Comparison of ENCODE assay signal across 24 cellular contexts in genomic region chr11:112057170-112057569, GRCh38. TPM values are rescaled to one million over a fixed set of nuclear protein-coding genes. Genes with fewer than 3 reads are reported as not detected.
DNase-seq lines count a peak whose midpoint lies in the region; ATAC-seq and TF ChIP-seq lines count a peak whose summit lies in the region.
"Had no signal": no experiment of that assay in that cellular context is flagged by ENCODE, and none has a peak within 500 bp of the region (broad histone marks: within the 10 kb centered on the region; RNA-seq: fewer than 3 reads in every experiment).

No MANE protein-coding gene starts in this region.

- H3K27me3 Mint-ChIP-seq in natural killer cell treated with Interleukin-12 subunit alpha and Interleukin-12 subunit beta and Interleukin-15 and Interleukin-18, amount 100 ng/mL, for 72 hours = no peaks in the 10 kb centered on the region
- no peaks in the 10 kb centered on the region for H3K27me3 Mint-ChIP-seq in natural killer cell (ENCODE audit: low read depth in 2 of 2)
- no peaks in the 10 kb centered on the region for H3K27me3 Mint-ChIP-seq in T-helper 2 cell treated with Interferon-gamma antibody and Interleukin-4, amounts not matched to agents 5 μg/mL and 100 μg/mL, for 36 hours (ENCODE audit: low read depth)
- H3K27me3 Mint-ChIP-seq in stimulated activated naive CD8-positive, alpha-beta T cell treated with anti-CD3 and anti-CD28 coated beads, Interleukin-15, amount 100 ng/mL, for 72 hours = no peaks in the 10 kb centered on the region
- H3K27me3 Mint-ChIP-seq: CD8-positive, alpha-beta memory T cell had no signal

- H3K27ac ChIP-seq in stomach = no peak overlapping the region
- H3K27ac ChIP-seq: breast epithelium, coronary artery, esophagus squamous epithelium, KMS-11, lower lobe of right lung, neutrophil, skin epidermis, tibial nerve had no signal

- TF ChIP-seq EP300 in stomach (IDR thresholded peaks at IDR 0.05) = no peak

- no peak for TF ChIP-seq POLR2A in stomach (IDR thresholded peaks at IDR 0.05)

- DNase-seq in natural killer cell treated with Interleukin-12 subunit alpha and Interleukin-12 subunit beta and Interleukin-15 and Interleukin-18, amount 100 ng/mL, for 72 hours (ENCODE audit: low spot score) = no peak
- DNase-seq in natural killer cell (no peak), astrocyte of the hippocampus (ENCODE audit: low read depth, low spot score) (peak; percentile 20), stomach (no peak), HT-29 (ENCODE audit: low spot score) (no peak)
- peak; percentile 29 for DNase-seq in T-helper 2 cell treated with Interferon-gamma antibody and Interleukin-4, amounts not matched to agents 5 μg/mL and 100 μg/mL, for 36 hours (ENCODE audit: low spot score)
- DNase-seq in stimulated activated naive CD8-positive, alpha-beta T cell treated with anti-CD3 and anti-CD28 coated beads, Interleukin-15, amount 100 ng/mL, for 72 hours = no peak
- DNase-seq: CD8-positive, alpha-beta memory T cell; DMS53; endodermal cell; esophagus squamous epithelium; GDM1; lower lobe of right lung; NCI-H187; NCI-H748 treated with DMSO at 0.1 percent for 48 hours; Right ventricle myocardium superior; stimulated activated CD4-positive, alpha-beta T cell treated with anti-CD3 and anti-CD28 coated beads, Interleukin-2, amount 100 ng/mL, for 24 hours; stimulated activated naive CD4-positive, alpha-beta T cell treated with Interleukin-2 at 50 U/mL for 16 hours had no signal

- H3K4me3 ChIP-seq in stomach = no peak overlapping the region
- H3K4me3 ChIP-seq: breast epithelium, coronary artery, esophagus squamous epithelium, lower lobe of right lung, skin epidermis, tibial nerve had no signal

- no peaks in the 10 kb centered on the region for H3K9me3 Mint-ChIP-seq in natural killer cell treated with Interleukin-12 subunit alpha and Interleukin-12 subunit beta and Interleukin-15 and Interleukin-18, amount 100 ng/mL, for 72 hours
- H3K9me3 Mint-ChIP-seq in natural killer cell = no peaks in the 10 kb centered on the region
- H3K9me3 Mint-ChIP-seq in T-helper 2 cell treated with Interferon-gamma antibody and Interleukin-4, amounts not matched to agents 5 μg/mL and 100 μg/mL, for 36 hours = no peaks in the 10 kb centered on the region
- no peaks in the 10 kb centered on the region for H3K9me3 Mint-ChIP-seq in stimulated activated naive CD8-positive, alpha-beta T cell treated with anti-CD3 and anti-CD28 coated beads, Interleukin-15, amount 100 ng/mL, for 72 hours
- H3K9me3 Mint-ChIP-seq: CD8-positive, alpha-beta memory T cell; endodermal cell had no signal

- H3K4me1 ChIP-seq in stomach = no peaks in the 10 kb centered on the region
- H3K4me1 ChIP-seq: breast epithelium, esophagus squamous epithelium, lower lobe of right lung, tibial nerve had no signal

- TF ChIP-seq CTCF in natural killer cell (IDR thresholded peaks at IDR 0.05) (no peak), stomach (IDR thresholded peaks at IDR 0.05) (no peak)

- H3K27me3 ChIP-seq in stomach = no peaks in the 10 kb centered on the region
- H3K27me3 ChIP-seq: breast epithelium, esophagus squamous epithelium, neutrophil, tibial nerve had no signal

- H3K4me1 Mint-ChIP-seq in natural killer cell treated with Interleukin-12 subunit alpha and Interleukin-12 subunit beta and Interleukin-15 and Interleukin-18, amount 100 ng/mL, for 72 hours (ENCODE audit: low read depth in 2 of 2) = peaks cover 0 to 9% of the 10 kb centered on the region in 2 donors
- no peaks in the 10 kb centered on the region for H3K4me1 Mint-ChIP-seq in natural killer cell
- peaks cover 13% of the 10 kb centered on the region for H3K4me1 Mint-ChIP-seq in T-helper 2 cell treated with Interferon-gamma antibody and Interleukin-4, amounts not matched to agents 5 μg/mL and 100 μg/mL, for 36 hours (ENCODE audit: low read depth)
- H3K4me1 Mint-ChIP-seq in stimulated activated naive CD8-positive, alpha-beta T cell treated with anti-CD3 and anti-CD28 coated beads, Interleukin-15, amount 100 ng/mL, for 72 hours = peaks cover 8% of the 10 kb centered on the region
- H3K4me1 Mint-ChIP-seq: endodermal cell had no signal

- intact Hi-C loops in natural killer cell (cut with micrococcal nuclease) = no loop called here
- intact Hi-C loops in stomach (cut with DNase I; ENCODE audit: low total_unique reads) = no loop called here

- 39 to 64% (median 49%) methylated on average over 4 of the region's 4 CpGs for WGBS in stomach, 5 donors

- peaks cover 9% of the 10 kb centered on the region for H3K36me3 Mint-ChIP-seq in natural killer cell treated with Interleukin-12 subunit alpha and Interleukin-12 subunit beta and Interleukin-15 and Interleukin-18, amount 100 ng/mL, for 72 hours
- peaks cover under 1% of the 10 kb centered on the region for H3K36me3 Mint-ChIP-seq in natural killer cell
- peaks cover 48% of the 10 kb centered on the region for H3K36me3 Mint-ChIP-seq in T-helper 2 cell treated with Interferon-gamma antibody and Interleukin-4, amounts not matched to agents 5 μg/mL and 100 μg/mL, for 36 hours (ENCODE audit: low read depth)

- H3K36me3 ChIP-seq in stomach = peaks cover 35 to 95% (median 90%) of the 10 kb centered on the region in 4 donors
- H3K36me3 ChIP-seq: breast epithelium had no signal

- peak in 1 of 2 donors; percentile 59 for ATAC-seq in natural killer cell treated with Interleukin-12 subunit alpha and Interleukin-12 subunit beta and Interleukin-15 and Interleukin-18, amount 100 ng/mL, for 72 hours
- no peak for ATAC-seq in natural killer cell
- ATAC-seq in stimulated activated naive CD8-positive, alpha-beta T cell treated with anti-CD3 and anti-CD28 coated beads, Interleukin-15, amount 100 ng/mL, for 72 hours = peak; percentile 80
- ATAC-seq: lower lobe of right lung had no signal

- peak overlapping the region; percentile 54 for H3K4me3 Mint-ChIP-seq in natural killer cell treated with Interleukin-12 subunit alpha and Interleukin-12 subunit beta and Interleukin-15 and Interleukin-18, amount 100 ng/mL, for 72 hours
- no peak overlapping the region for H3K4me3 Mint-ChIP-seq in natural killer cell
- H3K4me3 Mint-ChIP-seq in T-helper 2 cell treated with Interferon-gamma antibody and Interleukin-4, amounts not matched to agents 5 μg/mL and 100 μg/mL, for 36 hours = peak overlapping the region; percentile 66
- peak overlapping the region; percentile 14 to 48 for H3K4me3 Mint-ChIP-seq in stimulated activated naive CD8-positive, alpha-beta T cell treated with anti-CD3 and anti-CD28 coated beads, Interleukin-15, amount 100 ng/mL, for 72 hours
- H3K4me3 Mint-ChIP-seq: CD8-positive, alpha-beta memory T cell; endodermal cell had no signal

- H3K9me3 ChIP-seq in stomach = no peaks in the 10 kb centered on the region
- H3K9me3 ChIP-seq: breast epithelium, esophagus squamous epithelium, lower lobe of right lung, neutrophil, tibial nerve had no signal

- peak overlapping the region in 1 of 2 donors; percentile 60 for H3K27ac Mint-ChIP-seq in natural killer cell treated with Interleukin-12 subunit alpha and Interleukin-12 subunit beta and Interleukin-15 and Interleukin-18, amount 100 ng/mL, for 72 hours
- no peak overlapping the region for H3K27ac Mint-ChIP-seq in natural killer cell
- H3K27ac Mint-ChIP-seq in T-helper 2 cell treated with Interferon-gamma antibody and Interleukin-4, amounts not matched to agents 5 μg/mL and 100 μg/mL, for 36 hours = peak overlapping the region; percentile 71
- peak overlapping the region in 1 of 2 donors; percentile 80 for H3K27ac Mint-ChIP-seq in stimulated activated naive CD8-positive, alpha-beta T cell treated with anti-CD3 and anti-CD28 coated beads, Interleukin-15, amount 100 ng/mL, for 72 hours
- H3K27ac Mint-ChIP-seq: endodermal cell had no signal

RNA-seq across cellular contexts. Expression of gene PIH1D2, which starts 16.6 kb away (rescaled TPM):
- total RNA-seq in natural killer cell treated with Interleukin-12 subunit alpha and Interleukin-12 subunit beta and Interleukin-15 and Interleukin-18, amount 100 ng/mL, for 72 hours = under 1 TPM in 1 of 2 donors, not detected in 1; 0.48 TPM
- total RNA-seq in natural killer cell (not detected), stomach (10 to 100 TPM in 1 of 5 donors, 1 to 10 TPM in 1, under 1 TPM in 1, not detected in 2; 0.55 to 12.5 (median 3.3) TPM)
- polyA plus RNA-seq in stomach = 1 to 10 TPM; 1.6 to 4.4 (median 2.9) TPM
- total RNA-seq in HT-29 (2014; rRNA removed; shearing (Covaris generic)) = 0.52 and 0.97 TPM in 2 replicates
- polyA plus RNA-seq: CD8-positive, alpha-beta memory T cell had no signal

RNA-seq across cellular contexts. Expression of gene NKAPD1, which starts 16.9 kb away (rescaled TPM):
- 10 to 100 TPM; 15.8 to 21.1 TPM for total RNA-seq in natural killer cell treated with Interleukin-12 subunit alpha and Interleukin-12 subunit beta and Interleukin-15 and Interleukin-18, amount 100 ng/mL, for 72 hours
- total RNA-seq in natural killer cell (10 to 100 TPM; 12.6 to 14.9 (median 13.3) TPM), stomach (10 to 100 TPM in 4 of 5 donors, 1 to 10 TPM in 1; 8.7 to 26.1 (median 23.5) TPM)
- polyA plus RNA-seq in stomach = 10 to 100 TPM; 11.1 to 16.8 (median 14.3) TPM
- total RNA-seq in HT-29 (2014; rRNA removed; shearing (Covaris generic)) = 11.0 and 13.4 TPM in 2 replicates

RNA-seq across cellular contexts. Expression of gene TIMM8B, which starts 29.4 kb away (rescaled TPM):
- total RNA-seq in natural killer cell treated with Interleukin-12 subunit alpha and Interleukin-12 subunit beta and Interleukin-15 and Interleukin-18, amount 100 ng/mL, for 72 hours = 10 to 100 TPM; 54.6 to 71.1 TPM
- total RNA-seq in natural killer cell = 10 to 100 TPM; 14.6 to 17.8 (median 17.0) TPM
- total RNA-seq in stomach = 100 to 1,000 TPM in 1 of 5 donors, 10 to 100 TPM in 4; 13.9 to 107 (median 34.8) TPM
- 100 to 1,000 TPM in 2 of 3 donors, 10 to 100 TPM in 1; 95.9 to 126 (median 122) TPM for polyA plus RNA-seq in stomach
- 212 and 216 TPM in 2 replicates for total RNA-seq in HT-29 (2014; rRNA removed; shearing (Covaris generic))

RNA-seq across cellular contexts. Expression of gene SDHD, which starts 29.5 kb away (rescaled TPM):
- 10 to 100 TPM; 71.2 to 82.3 TPM for total RNA-seq in natural killer cell treated with Interleukin-12 subunit alpha and Interleukin-12 subunit beta and Interleukin-15 and Interleukin-18, amount 100 ng/mL, for 72 hours
- total RNA-seq in natural killer cell (10 to 100 TPM; 46.8 to 55.0 (median 52.3) TPM), stomach (100 to 1,000 TPM in 2 of 5 donors, 10 to 100 TPM in 3; 27.5 to 162 (median 62.5) TPM)
- 100 to 1,000 TPM; 123 to 168 (median 137) TPM for polyA plus RNA-seq in stomach
- 144 and 195 TPM in 2 replicates for total RNA-seq in HT-29 (2014; rRNA removed; shearing (Covaris generic))

RNA-seq across cellular contexts. Expression of gene DLAT, which starts 32.0 kb away (rescaled TPM):
- total RNA-seq in natural killer cell treated with Interleukin-12 subunit alpha and Interleukin-12 subunit beta and Interleukin-15 and Interleukin-18, amount 100 ng/mL, for 72 hours = 10 to 100 TPM; 37.3 to 40.9 TPM
- total RNA-seq in natural killer cell (10 to 100 TPM; 12.6 to 16.2 (median 15.5) TPM), stomach (10 to 100 TPM in 4 of 5 donors, 1 to 10 TPM in 1; 1.2 to 36.5 (median 13.9) TPM)
- 10 to 100 TPM; 10.2 to 17.5 (median 14.7) TPM for polyA plus RNA-seq in stomach
- total RNA-seq in HT-29 (2014; rRNA removed; shearing (Covaris generic)) = 37.2 and 42.4 TPM in 2 replicates

Comparison
In these comparisons a context has a peak if more than half of its experiments do, and no peak if none do; other contexts are left out.
1. DNase-seq: peak in T-helper 2 cell treated with Interferon-gamma antibody and Interleukin-4, amounts not matched to agents 5 μg/mL and 100 μg/mL, for 36 hours (single experiment) and astrocyte of the hippocampus (single experiment); none in natural killer cell treated with Interleukin-12 subunit alpha and Interleukin-12 subunit beta and Interleukin-15 and Interleukin-18, amount 100 ng/mL, for 72 hours (single experiment), natural killer cell (single experiment), stimulated activated naive CD8-positive, alpha-beta T cell treated with anti-CD3 and anti-CD28 coated beads, Interleukin-15, amount 100 ng/mL, for 72 hours (0 of 2), stomach (single experiment) and HT-29 (single experiment).